In genomic region chr1:222394224-222394623, GRCh38 we compare ENCODE assay signal across 19 cellular contexts.
DNase-seq lines count a peak whose midpoint lies in the region; ATAC-seq, FAIRE-seq and TF ChIP-seq lines count a peak whose summit lies in the region.
"Had no signal": no experiment of that assay in that cellular context is flagged by ENCODE, and none has a peak within 500 bp of the region (broad histone marks: within the 10 kb centered on the region; RNA-seq: fewer than 3 reads in every experiment).

No MANE protein-coding gene starts in this region.

- H3K9me3 Mint-ChIP-seq in stimulated activated naive B cell treated with anti-CD40 and anti-IgM and Interleukin-4, amounts not matched to agents 10 μg/mL and 1 μg/mL and 100 μg/mL, for 72 hours: no peaks in the 10 kb centered on the region
- H3K9me3 Mint-ChIP-seq: GM23338, H9 had no signal

- RAD21 ChIA-PET in GM12878 (lab: Charles Lee; ENCODE audit: unreplicated experiment): no interaction called here

- no peaks in the 10 kb centered on the region for H3K79me2 ChIP-seq in GM12878 (ENCODE audit: control insufficient read depth, insufficient read depth, low read length)

- no peak for TF ChIP-seq RAD21 in GM12878 (IDR thresholded peaks at IDR 0.05; ENCODE audit: insufficient read depth, low read depth, low read length)

- no peaks in the 10 kb centered on the region for H3K9me3 ChIP-seq in GM12878 (replicated peaks; ENCODE audit: control insufficient read depth, insufficient read depth, low read length)
- H3K9me3 ChIP-seq: A549, BE2C had no signal

- no TSS peak for BruUV-seq in GM12878 (replicated peaks; lab: Mats Ljungman, UMichigan)

- H3K27ac ChIP-seq in GM12878 (ENCODE audit: control insufficient read depth, insufficient read depth): no peak overlapping the region
- H3K27ac ChIP-seq: A549, C4-2B had no signal

- intact Hi-C loops in GM12878 (cut with micrococcal nuclease; ENCODE audit: unreplicated experiment): no loop called here
- intact Hi-C loops in head of caudate nucleus (cut with DNase I): no loop called here

- H2AFZ ChIP-seq in GM12878 (ENCODE audit: control insufficient read depth, low read depth, low read length): no peak overlapping the region
- H2AFZ ChIP-seq: GM23338 had no signal

- POLR2A ChIA-PET in GM12878 (lab: Charles Lee): no interaction called here

- FAIRE-seq in GM12878 (lab: Jason Lieb, UNC): no peak
- FAIRE-seq: A549, GM18507, HepG2, HTR-8/SVneo had no signal

- H3K27me3 ChIP-seq in GM12878 (replicated peaks in 1 of 2; ENCODE audit: control insufficient read depth in 2 of 2, insufficient read depth in 2 of 2, low read length in 1 of 2): no peaks in the 10 kb centered on the region
- H3K27me3 ChIP-seq: BE2C had no signal

- SMC1A ChIA-PET in GM12878 (lab: Charles Lee; ENCODE audit: uncharacterized antibody, unreplicated experiment): no interaction called here

- DNase-seq in GM12865 (ENCODE audit: low read depth) (peak; percentile 5), GM12878 (ENCODE audit: low read depth, low spot score) (no peak), head of caudate nucleus (no peak)
- no peak for DNase-seq in stimulated activated naive B cell treated with anti-CD40 and anti-IgM and Interleukin-4, amounts not matched to agents 10 μg/mL and 1 μg/mL and 100 μg/mL, for 72 hours
- no peak for DNase-seq in stimulated activated CD4-positive, alpha-beta T cell treated with anti-CD3 and anti-CD28 coated beads, Interleukin-1b, Interleukin-23, amount 100 ng/mL, for 48 hours
- no peak for DNase-seq in activated CD4-positive, alpha-beta T cell treated with anti-CD3 and anti-CD28 coated beads, Interleukin-2, amount 50 U/mL, for 48 hours
- DNase-seq: BE2C; CD4-positive, alpha-beta memory T cell; DMS79; EL; GDM1; H9 had no signal

- H3K4me3 Mint-ChIP-seq in stimulated activated naive B cell treated with anti-CD40 and anti-IgM and Interleukin-4, amounts not matched to agents 10 μg/mL and 1 μg/mL and 100 μg/mL, for 72 hours: no peak overlapping the region
- H3K4me3 Mint-ChIP-seq: CD4-positive, alpha-beta memory T cell; GM23338; H9 had no signal

- H3K27ac Mint-ChIP-seq in stimulated activated naive B cell treated with anti-CD40 and anti-IgM and Interleukin-4, amounts not matched to agents 10 μg/mL and 1 μg/mL and 100 μg/mL, for 72 hours: no peak overlapping the region
- H3K27ac Mint-ChIP-seq: GM23338, H9 had no signal

- no peaks in the 10 kb centered on the region for H4K20me1 ChIP-seq in GM12878 (ENCODE audit: control insufficient read depth, insufficient read depth)

- H3K4me3 ChIP-seq in GM12865 (ENCODE audit: low read depth, low read length): no peak overlapping the region
- H3K4me3 ChIP-seq in GM12878: no peak overlapping the region
- H3K4me3 ChIP-seq: A549, GM23338 had no signal

- H3K36me3 ChIP-seq in GM12878 (ENCODE audit: control insufficient read depth in 2 of 2, insufficient read depth in 2 of 2, low read length in 1 of 2): no peaks in the 10 kb centered on the region
- H3K36me3 ChIP-seq: BE2C had no signal

- no peak for TF ChIP-seq POLR2A in GM12878 (IDR thresholded peaks at IDR 0.05; ENCODE audit: low read depth, low read length)

- no peaks in the 10 kb centered on the region for H3K36me3 Mint-ChIP-seq in stimulated activated naive B cell treated with anti-CD40 and anti-IgM and Interleukin-4, amounts not matched to agents 10 μg/mL and 1 μg/mL and 100 μg/mL, for 72 hours

- no peaks in the 10 kb centered on the region for H3K4me1 Mint-ChIP-seq in stimulated activated naive B cell treated with anti-CD40 and anti-IgM and Interleukin-4, amounts not matched to agents 10 μg/mL and 1 μg/mL and 100 μg/mL, for 72 hours
- H3K4me1 Mint-ChIP-seq: GM23338, H9 had no signal

- TF ChIP-seq CTCF in GM12865 (IDR thresholded peaks at IDR 0.05; ENCODE audit: insufficient read depth, low read depth, low read length, missing control alignments) (no peak), GM12878 (IDR thresholded peaks at IDR 0.05 in 2 of 3, conservative IDR thresholded peaks at IDR 0.05 in 1 of 3; ENCODE audit: control insufficient read depth in 2 of 3, extremely low read depth in 1 of 3, insufficient read depth in 1 of 3, low read depth in 3 of 3, low read length in 3 of 3) (no peak)

- in situ Hi-C loops in GM12878 (cut with MboI): no loop called here

- H3K27me3 Mint-ChIP-seq in stimulated activated naive B cell treated with anti-CD40 and anti-IgM and Interleukin-4, amounts not matched to agents 10 μg/mL and 1 μg/mL and 100 μg/mL, for 72 hours: peaks cover 18 to 30% of the 10 kb centered on the region in 2 donors

- H3K9ac ChIP-seq in GM12878 (ENCODE audit: control insufficient read depth, insufficient read depth, low read length): no peak overlapping the region

- no peak for TF ChIP-seq EP300 in GM12878 (IDR thresholded peaks at IDR 0.05; ENCODE audit: borderline replicate concordance in 1 of 2, control insufficient read depth in 1 of 2, low read depth in 2 of 2, low read length in 2 of 2)

- CTCF ChIA-PET in GM12878 (lab: Yijun Ruan, JAX): interaction anchor here (0.9 kb wide), 1 partner anchor 13 kb away, joined by 3 read pairs; no protein-coding TSS in a partner anchor

- peak; percentile 57 for ATAC-seq in GM19351 (IDR thresholded peaks at IDR 0.05; ENCODE audit: unreplicated experiment)
- ATAC-seq in GM12878: no peak
- ATAC-seq in stimulated activated naive B cell treated with anti-CD40 and anti-IgM and Interleukin-4, amounts not matched to agents 10 μg/mL and 1 μg/mL and 100 μg/mL, for 72 hours (replicated peaks): peak; percentile 27 to 50
- ATAC-seq: A549, GM23338, HepG2 had no signal

- H3K4me1 ChIP-seq in GM12878 (ENCODE audit: control insufficient read depth, insufficient read depth, low read length): no peaks in the 10 kb centered on the region
- H3K4me1 ChIP-seq: A549, BE2C had no signal

- 0% methylated on average over 1 of the region's 1 CpG for WGBS in GM12878 (ENCODE audit: insufficient coverage, insufficient replicate concordance, low lambda C conversion rate, missing lambda C conversion rate)

- H3K4me2 ChIP-seq in GM12878 (ENCODE audit: control insufficient read depth, insufficient read depth): no peak overlapping the region
- H3K4me2 ChIP-seq: A549, GM23338 had no signal

TF ChIP-seq in GM12878, 131 proteins besides CTCF, POLR2A, EP300 and RAD21:
- TF ChIP-seq SPI1 (IDR thresholded peaks at IDR 0.05; ENCODE audit: borderline replicate concordance, insufficient read depth, low read depth, low read length) (peak; percentile 18; the same call in 1 of the 2 replicates), RB1 (IDR thresholded peaks at IDR 0.05; ENCODE audit: borderline replicate concordance) (no peak)
